In the genomic region with DNA sequence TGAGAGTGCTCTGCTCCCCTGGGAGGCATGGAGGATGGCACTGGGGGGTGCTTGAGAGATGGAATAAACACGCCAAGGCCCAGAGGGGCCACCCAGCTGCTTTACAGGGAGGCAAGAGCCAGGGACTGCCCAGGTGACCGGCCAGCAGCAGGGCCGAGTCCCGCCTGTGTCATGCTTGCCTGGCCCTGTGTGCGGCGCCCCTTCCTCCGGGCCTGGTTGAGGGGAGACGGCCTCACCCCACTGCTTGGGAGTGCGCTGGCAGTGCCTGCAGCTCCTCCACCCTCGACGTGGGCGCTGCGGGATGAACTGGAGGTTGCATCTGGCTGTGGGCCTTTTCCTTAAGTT, we compare ENCODE assay signal across 14 cellular contexts. TPM values are rescaled to one million over a fixed set of nuclear protein-coding genes. Genes with fewer than 3 reads are reported as not detected.
A peak's percentile ranks its signal among the peaks of the same experiment; 100 is the strongest.
DNase-seq lines count a peak whose midpoint lies in the region; ATAC-seq and TF ChIP-seq lines count a peak whose summit lies in the region.
"Had no signal": no experiment of that assay in that cellular context is flagged by ENCODE, and none has a peak within 500 bp of the region (broad histone marks: within the 10 kb centered on the region; RNA-seq: fewer than 3 reads in every experiment).

No MANE protein-coding gene starts in this region.

- H3K4me1 Mint-ChIP-seq in nephron: peaks cover 48% of the 10 kb centered on the region

- H3K4me3 Mint-ChIP-seq in nephron: no peak overlapping the region
- H3K4me3 Mint-ChIP-seq: dendritic cell treated with granulocyte-macrophage colony-stimulating factor and Interleukin-4, amounts not matched to agents 40 ng/mL and 50 ng/mL, for 4 days; T-helper 17 cell had no signal

- in situ Hi-C loops in GM13977 (cut with MboI; ENCODE audit: low pct_unique_long_range_greater_than_20kb, low sequenced_read_pairs, unreplicated experiment): no loop called here

- H3K27me3 Mint-ChIP-seq in nephron (ENCODE audit: low read depth): peaks cover 13% of the 10 kb centered on the region
- H3K27me3 Mint-ChIP-seq: activated naive CD8-positive, alpha-beta T cell had no signal

- peak; percentile 59 for DNase-seq in activated CD8-positive, alpha-beta memory T cell treated with anti-CD3 and anti-CD28 coated beads for 24 hours
- DNase-seq in activated CD8-positive, alpha-beta memory T cell treated with anti-CD3 and anti-CD28 coated beads, Interleukin-2, amount 50 U/mL, for 48 hours: no peak
- no peak for DNase-seq in tibial nerve (ENCODE audit: low spot score in 2 of 2)
- no peak for DNase-seq in GM13977 (ENCODE audit: low spot score)
- DNase-seq in HPDE6-E6E7 (ENCODE audit: extremely low spot score): no peak
- DNase-seq: 8988T; activated CD4-positive, alpha-beta T cell treated with anti-CD3 and anti-CD28 coated beads, Interleukin-2, amount 50 U/mL, for 1 hour; T-helper 17 cell had no signal

- no peak for ATAC-seq in HG02973 (IDR thresholded peaks at IDR 0.05; ENCODE audit: unreplicated experiment)
- ATAC-seq: T-helper 17 cell had no signal

- peak overlapping the region; percentile 61 to 74 for H3K27ac ChIP-seq in esophagus (ENCODE audit: low read depth in 2 of 2, low read length in 1 of 2)
- peak overlapping the region in 3 of 4 donors; percentile 70 to 86 (median 86) for H3K27ac ChIP-seq in tibial nerve
- H3K27ac ChIP-seq: pancreas had no signal

- H3K27me3 ChIP-seq in esophagus (ENCODE audit: control insufficient read depth in 1 of 2, insufficient read depth in 2 of 2, low read length in 2 of 2): peaks cover 0 to 2% of the 10 kb centered on the region in 2 donors
- peaks cover 0 to 5% of the 10 kb centered on the region in 2 donors for H3K27me3 ChIP-seq in tibial nerve

- TF ChIP-seq CTCF in nephron (IDR thresholded peaks at IDR 0.05; ENCODE audit: unreplicated experiment in 3 of 3) (no peak), tibial nerve (IDR thresholded peaks at IDR 0.05) (no peak), GM13977 (IDR thresholded peaks at IDR 0.05; ENCODE audit: extremely low read depth, insufficient read depth, missing control alignments) (no peak)

- TF ChIP-seq POLR2A in tibial nerve (IDR thresholded peaks at IDR 0.05): no peak

- 43 to 50% methylated on average over 13 of the region's 13 CpGs for WGBS in esophagus, 2 donors
- WGBS in tibial nerve, 2 donors: 66 to 85% methylated on average over 13 of the region's 13 CpGs

- peak overlapping the region; percentile 89 to 98 (median 94) for H3K27ac Mint-ChIP-seq in nephron
- H3K27ac Mint-ChIP-seq: dendritic cell treated with granulocyte-macrophage colony-stimulating factor and Interleukin-4, amounts not matched to agents 40 ng/mL and 50 ng/mL, for 4 days; T-helper 17 cell had no signal

- H3K9me3 Mint-ChIP-seq in nephron: peaks cover 19% of the 10 kb centered on the region

- no peaks in the 10 kb centered on the region for H3K36me3 ChIP-seq in esophagus (ENCODE audit: control insufficient read depth in 2 of 2, insufficient read depth in 2 of 2, low read length in 1 of 2)
- no peaks in the 10 kb centered on the region for H3K36me3 ChIP-seq in tibial nerve
- H3K36me3 ChIP-seq: pancreas had no signal

- H3K4me1 ChIP-seq in esophagus (ENCODE audit: control insufficient read depth in 2 of 2, insufficient read depth in 2 of 2, low read length in 1 of 2) (peaks cover 0 to 15% of the 10 kb centered on the region in 2 donors), tibial nerve (peaks cover 0 to 57% (median 31%) of the 10 kb centered on the region in 4 donors)

- peaks cover 4% of the 10 kb centered on the region for H3K36me3 Mint-ChIP-seq in nephron (ENCODE audit: low read depth)
- H3K36me3 Mint-ChIP-seq: activated naive CD8-positive, alpha-beta T cell had no signal

- no peak overlapping the region for H3K4me3 ChIP-seq in esophagus (ENCODE audit: low read depth in 1 of 2, low read length in 2 of 2)
- H3K4me3 ChIP-seq in tibial nerve: no peak overlapping the region

- no peak for TF ChIP-seq EP300 in tibial nerve (IDR thresholded peaks at IDR 0.05)

- H3K9me3 ChIP-seq in esophagus (ENCODE audit: control insufficient read depth in 2 of 2, insufficient read depth in 1 of 2, low read depth in 1 of 2, low read length in 1 of 2) (peaks cover 0 to 16% of the 10 kb centered on the region in 2 donors), tibial nerve (peaks cover 0 to 11% (median 0%) of the 10 kb centered on the region in 4 donors)
- H3K9me3 ChIP-seq: pancreas had no signal

RNA-seq across cellular contexts. Expression of a gene that starts 33.1 kb away (rescaled TPM):
- polyA plus RNA-seq in esophagus: 100 to 1,000 TPM; 120 to 161 TPM
- 1,000 to 10,000 TPM in 1 of 4 donors, 100 to 1,000 TPM in 3; 470 to 1,210 (median 744) TPM for total RNA-seq in tibial nerve
